In the genomic region with DNA sequence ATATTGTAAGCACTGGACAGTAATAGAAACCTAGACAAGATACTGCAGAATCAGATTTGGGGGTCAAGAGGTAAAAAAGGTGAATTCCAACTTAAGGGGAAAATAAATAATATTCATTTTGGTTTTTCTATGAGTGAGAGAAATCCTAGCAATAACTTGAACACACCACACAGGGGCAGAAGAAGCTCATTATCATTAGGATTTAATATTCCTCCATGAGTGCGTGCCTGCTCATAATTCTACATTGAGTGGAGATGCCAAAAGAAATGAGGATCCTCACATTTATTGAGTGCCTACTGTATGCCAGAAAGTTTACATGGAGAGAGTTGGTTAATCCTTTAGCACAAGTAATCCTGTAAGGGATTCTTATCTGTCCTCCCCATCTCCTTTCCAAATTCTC, we compare ENCODE assay signal across 10 cellular contexts. TPM values are rescaled to one million over a fixed set of nuclear protein-coding genes. Genes with fewer than 3 reads are reported as not detected.
A peak's percentile ranks its signal among the peaks of the same experiment; 100 is the strongest.
DNase-seq lines count a peak whose midpoint lies in the region; ATAC-seq and TF ChIP-seq lines count a peak whose summit lies in the region.
"Had no signal": no experiment of that assay in that cellular context is flagged by ENCODE, and none has a peak within 500 bp of the region (broad histone marks: within the 10 kb centered on the region; RNA-seq: fewer than 3 reads in every experiment).

No MANE protein-coding gene starts in this region.

- no peak for TF ChIP-seq POLR2A in sigmoid colon (IDR thresholded peaks at IDR 0.05)

- no peak overlapping the region for H3K4me3 ChIP-seq in mesendoderm (ENCODE audit: low read length)
- no peak overlapping the region for H3K4me3 ChIP-seq in sigmoid colon

- TF ChIP-seq CTCF in MCF 10A (IDR thresholded peaks at IDR 0.05; ENCODE audit: unreplicated experiment) (peak; percentile 52), sigmoid colon (IDR thresholded peaks at IDR 0.05) (peak in 2 of 4 experiments; percentile 26 to 38)

- H4K5ac ChIP-seq in mesendoderm (ENCODE audit: low read length): no peak overlapping the region

- H3K18ac ChIP-seq in mesendoderm (ENCODE audit: low read length): no peak overlapping the region

- no peak for TF ChIP-seq EP300 in sigmoid colon (IDR thresholded peaks at IDR 0.05)

- no peaks in the 10 kb centered on the region for H3K36me3 ChIP-seq in mesendoderm (ENCODE audit: control insufficient read depth, insufficient read depth, low read length)
- no peaks in the 10 kb centered on the region for H3K36me3 ChIP-seq in sigmoid colon

- H3K27me3 ChIP-seq in mesendoderm (ENCODE audit: insufficient read depth, low read length, poor library complexity) (no peaks in the 10 kb centered on the region), sigmoid colon (peaks cover 0 to 11% (median 9%) of the 10 kb centered on the region in 3 donors)

- no peak overlapping the region for H3K4me2 ChIP-seq in mesendoderm (ENCODE audit: low read length)

- H3K9ac ChIP-seq in mesendoderm (ENCODE audit: low read length): no peak overlapping the region

- no peaks in the 10 kb centered on the region for H3K79me1 ChIP-seq in mesendoderm (ENCODE audit: low read length)

- no peak overlapping the region for H2BK15ac ChIP-seq in mesendoderm (replicated peaks; ENCODE audit: low read depth)

- no peak overlapping the region for H4K8ac ChIP-seq in mesendoderm (ENCODE audit: low read depth, low read length)

- intact Hi-C loops in MCF 10A (cut with micrococcal nuclease): loop anchor here (1.0 to 5.0 kb wide), 4 partner anchors 53 to 424 kb away; no protein-coding TSS in a partner anchor
- intact Hi-C loops in sigmoid colon (cut with DNase I): loop anchor here (2.0 to 10.0 kb wide), 3 partner anchors 102 to 554 kb away; no protein-coding TSS in a partner anchor

- POLR2A ChIA-PET in MCF 10A (lab: Yijun Ruan, JAX) (interaction anchor here (0.7 to 1.7 kb wide), 2 partner anchors 100 to 102 kb away, joined by 3 to 7 read pairs; no protein-coding TSS in a partner anchor), T-cell (lab: Charles Lee) (no interaction called here)

- no peaks in the 10 kb centered on the region for H3K36me3 Mint-ChIP-seq in MCF 10A (ENCODE audit: insufficient read depth, unreplicated experiment)
- no peaks in the 10 kb centered on the region for H3K36me3 Mint-ChIP-seq in T-cell

- no peaks in the 10 kb centered on the region for H3K9me3 ChIP-seq in sigmoid colon

- no peak overlapping the region for H3K4ac ChIP-seq in mesendoderm (ENCODE audit: low read depth, low read length)

- no peak overlapping the region for H3K27ac ChIP-seq in mesendoderm (ENCODE audit: low read depth, low read length)
- no peak overlapping the region for H3K27ac ChIP-seq in sigmoid colon

- no peak overlapping the region for H3K4me3 Mint-ChIP-seq in MCF 10A (ENCODE audit: unreplicated experiment)
- H3K4me3 Mint-ChIP-seq in T-cell: no peak overlapping the region
- H3K4me3 Mint-ChIP-seq: nephron progenitor cell had no signal

- no peak overlapping the region for H2AK5ac ChIP-seq in mesendoderm (ENCODE audit: low read length)

- no peak overlapping the region for H3K23ac ChIP-seq in mesendoderm (ENCODE audit: low read length)

- no peaks in the 10 kb centered on the region for H3K79me2 ChIP-seq in mesendoderm (ENCODE audit: control insufficient read depth, insufficient read depth, low read length)

- no peak overlapping the region for H2BK120ac ChIP-seq in mesendoderm (ENCODE audit: low read depth, low read length)

- H3K27ac Mint-ChIP-seq in MCF 10A (ENCODE audit: low read depth, unreplicated experiment) (no peak overlapping the region), T-cell (no peak overlapping the region)

- H3K4me1 ChIP-seq in mesendoderm (ENCODE audit: control insufficient read depth, low read depth, low read length) (peaks cover 6% of the 10 kb centered on the region), sigmoid colon (no peaks in the 10 kb centered on the region)

- DNase-seq in DMS 273 treated with DMSO at 0.1 percent for 48 hours (lab: John Stamatoyannopoulos, UW) (peak; percentile 5), NCI-H1105 (lab: John Stamatoyannopoulos, UW) (peak; percentile 40), MCF 10A (ENCODE audit: unreplicated experiment) (peak; percentile 17), mesendoderm (peak; percentile 45), sigmoid colon (no peak), T-helper 9 cell (no peak), T-cell (no peak), T-helper 2 cell (no peak)
- DNase-seq: activated effector memory CD4-positive, alpha-beta T cell treated with anti-CD3 and anti-CD28 coated beads, Interleukin-2, amount 50 U/mL, for 16 hours; nephron progenitor cell had no signal

- H3K9me3 Mint-ChIP-seq in MCF 10A (ENCODE audit: unreplicated experiment) (no peaks in the 10 kb centered on the region), T-cell (peaks cover 0 to 11% (median 3%) of the 10 kb centered on the region in 3 donors)

- no CpG with 5 or more reads among the region's 1 CpG for WGBS in mesendoderm (ENCODE audit: extremely low coverage, insufficient coverage, low lambda C conversion rate)
- 30 to 43% methylated on average over 1 of the region's 1 CpG for WGBS in sigmoid colon, 2 donors

- CTCF ChIA-PET in MCF 10A (lab: Yijun Ruan, JAX): interaction anchor here (0.6 to 6.6 kb wide), 28 partner anchors 8 to 963 kb away, joined by 3 to 63 read pairs (median 4); no protein-coding TSS in a partner anchor
- CTCF ChIA-PET in T-cell (lab: Charles Lee): interaction anchor here in 1 of 2 donors (1.0 kb wide), 2 partner anchors 53 to 102 kb away, joined by 3 read pairs; no protein-coding TSS in a partner anchor

- BruUV-seq in MCF 10A (replicated peaks; lab: Mats Ljungman, UMichigan): no TSS peak

- no peak for ATAC-seq in T-cell (replicated peaks in 1 of 4)

- H3K4me1 Mint-ChIP-seq in MCF 10A (ENCODE audit: insufficient read depth, unreplicated experiment): no peaks in the 10 kb centered on the region
- H3K4me1 Mint-ChIP-seq in T-cell: no peaks in the 10 kb centered on the region

- H3K56ac ChIP-seq in mesendoderm (ENCODE audit: low read length): no peak overlapping the region

- no peak overlapping the region for H2BK5ac ChIP-seq in mesendoderm (ENCODE audit: low read length)

- H3K27me3 Mint-ChIP-seq in MCF 10A (ENCODE audit: insufficient read depth, unreplicated experiment): peaks cover 78% of the 10 kb centered on the region
- peaks cover 55 to 67% of the 10 kb centered on the region in 2 donors for H3K27me3 Mint-ChIP-seq in T-cell

RNA-seq across cellular contexts. Expression of gene C14orf132, which starts 40.5 kb away (rescaled TPM):
- not detected in 2 replicates for total RNA-seq in MCF 10A (2022)
- polyA plus RNA-seq in mesendoderm (2013, experiment 1 of 2): 18.8 TPM
- 18.0 TPM for polyA plus RNA-seq in mesendoderm (2013, experiment 2 of 2)
- 10 to 100 TPM; 10.4 to 30.4 (median 23.6) TPM for total RNA-seq in sigmoid colon
- 1 to 10 TPM; 2.4 to 4.3 (median 3.2) TPM for polyA plus RNA-seq in sigmoid colon
- 1 to 10 TPM; 3.5 to 8.4 (median 5.2) TPM for total RNA-seq in T-cell

Comparison
In these comparisons a context has a peak if more than half of its experiments do, and no peak if none do; other contexts are left out.
1. DNase-seq: peak in DMS 273 treated with DMSO at 0.1 percent for 48 hours (single experiment), NCI-H1105 (single experiment), MCF 10A (single experiment) and mesendoderm (single experiment); none in sigmoid colon (single experiment), T-helper 9 cell (single experiment), T-cell (0 of 34) and T-helper 2 cell (0 of 5).